Comparison of ENCODE assay signal across 18 cellular contexts in the genomic region with DNA sequence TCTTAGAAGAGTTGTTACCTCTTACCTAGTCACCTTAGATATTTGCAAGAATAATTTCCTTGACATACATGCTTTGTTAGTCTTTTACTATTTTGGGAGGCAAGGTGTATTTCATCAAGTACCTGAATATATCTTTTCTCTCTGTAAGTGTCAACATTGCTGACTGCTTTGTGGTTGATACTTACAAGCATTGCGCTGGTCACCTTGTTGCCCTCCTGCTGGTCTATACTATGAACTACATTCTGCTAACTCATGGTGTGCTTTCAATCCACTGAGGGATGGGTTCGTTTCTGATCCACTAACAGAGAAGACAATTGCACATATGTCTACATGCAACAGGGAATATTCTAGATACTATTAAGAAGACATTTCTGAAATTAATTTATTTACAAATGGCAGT.
A peak's percentile ranks its signal among the peaks of the same experiment; 100 is the strongest.
DNase-seq lines count a peak whose midpoint lies in the region; TF ChIP-seq lines count a peak whose summit lies in the region.
"Had no signal": no experiment of that assay in that cellular context is flagged by ENCODE, and none has a peak within 500 bp of the region (broad histone marks: within the 10 kb centered on the region; RNA-seq: fewer than 3 reads in every experiment).

No MANE protein-coding gene starts in this region.

- H3K27me3 Mint-ChIP-seq in activated CD4-positive, alpha-beta memory T cell treated with anti-CD3 and anti-CD28 coated beads, Interleukin-2, amount 10 ng/mL, durations not matched to agents 7 days and 5 days, result no peaks in the 10 kb centered on the region
- H3K27me3 Mint-ChIP-seq: activated naive CD8-positive, alpha-beta T cell treated with anti-CD3 and anti-CD28 coated beads for 36 hours had no signal

- H3K9me3 Mint-ChIP-seq in activated CD4-positive, alpha-beta memory T cell treated with anti-CD3 and anti-CD28 coated beads, Interleukin-2, amount 10 ng/mL, durations not matched to agents 7 days and 5 days, result peaks cover 4% of the 10 kb centered on the region

- CTCF ChIA-PET in activated CD4-positive, alpha-beta memory T cell treated with anti-CD3 and anti-CD28 coated beads, Interleukin-2, amount 10 ng/mL, durations not matched to agents 7 days and 5 days (lab: Charles Lee), result no interaction called here

- H3K4me1 Mint-ChIP-seq in activated CD4-positive, alpha-beta memory T cell treated with anti-CD3 and anti-CD28 coated beads, Interleukin-2, amount 10 ng/mL, durations not matched to agents 7 days and 5 days, result no peaks in the 10 kb centered on the region
- H3K4me1 Mint-ChIP-seq: activated naive CD8-positive, alpha-beta T cell treated with anti-CD3 and anti-CD28 coated beads for 36 hours; stimulated activated effector memory CD8-positive, alpha-beta T cell treated with anti-CD3 and anti-CD28 coated beads, Interleukin-12 subunit alpha, Interleukin-12 subunit beta, amount 100 ng/mL, for 72 hours had no signal

- no peak overlapping the region for H3K27ac ChIP-seq in C4-2B
- H3K27ac ChIP-seq: body of pancreas, SJCRH30, testis had no signal

- H3K27ac Mint-ChIP-seq in activated CD4-positive, alpha-beta memory T cell treated with anti-CD3 and anti-CD28 coated beads, Interleukin-2, amount 10 ng/mL, durations not matched to agents 7 days and 5 days, result no peak overlapping the region
- H3K27ac Mint-ChIP-seq: activated naive CD8-positive, alpha-beta T cell treated with anti-CD3 and anti-CD28 coated beads for 36 hours; stimulated activated effector memory CD8-positive, alpha-beta T cell treated with anti-CD3 and anti-CD28 coated beads, Interleukin-12 subunit alpha, Interleukin-12 subunit beta, amount 100 ng/mL, for 72 hours had no signal

- DNase-seq in HT-29 (ENCODE audit: low spot score), result peak; percentile 35
- peak; percentile 1 for DNase-seq in RKO (ENCODE audit: low spot score)
- peak; percentile 14 for DNase-seq in iPS DF 4.7 (ENCODE audit: extremely low read depth, low spot score)
- no peak for DNase-seq in NK-92 (lab: John Stamatoyannopoulos, UW; ENCODE audit: unreplicated experiment)
- DNase-seq in activated CD4-positive, alpha-beta memory T cell treated with anti-CD3 and anti-CD28 coated beads, Interleukin-2, amount 10 ng/mL, durations not matched to agents 7 days and 5 days, result no peak
- no peak for DNase-seq in occipital lobe (lab: John Stamatoyannopoulos, UW)
- DNase-seq: activated CD4-positive, CD25-positive, alpha-beta regulatory T cell treated with anti-CD3 and anti-CD28 coated beads, Interleukin-2, amount 50 U/mL, for 72 hours; activated naive CD8-positive, alpha-beta T cell treated with anti-CD3 and anti-CD28 coated beads for 36 hours; AML-193; body of pancreas; cortex of kidney; NCI-H1436; right cardiac atrium; SJCRH30; stimulated activated CD4-positive, alpha-beta T cell treated with anti-CD3 and anti-CD28 coated beads, Interleukin-15, amount 100 ng/mL, for 24 hours; testis had no signal

- TF ChIP-seq CTCF in C4-2B (conservative IDR thresholded peaks at IDR 0.05), result peak; percentile 39

- H3K36me3 Mint-ChIP-seq in activated CD4-positive, alpha-beta memory T cell treated with anti-CD3 and anti-CD28 coated beads, Interleukin-2, amount 10 ng/mL, durations not matched to agents 7 days and 5 days (ENCODE audit: low read depth), result no peaks in the 10 kb centered on the region
- H3K36me3 Mint-ChIP-seq: activated naive CD8-positive, alpha-beta T cell treated with anti-CD3 and anti-CD28 coated beads for 36 hours; stimulated activated effector memory CD8-positive, alpha-beta T cell treated with anti-CD3 and anti-CD28 coated beads, Interleukin-12 subunit alpha, Interleukin-12 subunit beta, amount 100 ng/mL, for 72 hours had no signal

- POLR2A ChIA-PET in activated CD4-positive, alpha-beta memory T cell treated with anti-CD3 and anti-CD28 coated beads, Interleukin-2, amount 10 ng/mL, durations not matched to agents 7 days and 5 days (lab: Charles Lee), result no interaction called here

- H3K4me3 Mint-ChIP-seq in activated CD4-positive, alpha-beta memory T cell treated with anti-CD3 and anti-CD28 coated beads, Interleukin-2, amount 10 ng/mL, durations not matched to agents 7 days and 5 days, result no peak overlapping the region
- H3K4me3 Mint-ChIP-seq: activated naive CD8-positive, alpha-beta T cell treated with anti-CD3 and anti-CD28 coated beads for 36 hours; stimulated activated effector memory CD8-positive, alpha-beta T cell treated with anti-CD3 and anti-CD28 coated beads, Interleukin-12 subunit alpha, Interleukin-12 subunit beta, amount 100 ng/mL, for 72 hours had no signal

Comparison
In these comparisons a context has a peak if more than half of its experiments do, and no peak if none do; other contexts are left out.
1. DNase-seq: peak in HT-29 (single experiment), RKO (single experiment) and iPS DF 4.7 (single experiment); none in NK-92 (single experiment), activated CD4-positive, alpha-beta memory T cell treated with anti-CD3 and anti-CD28 coated beads, Interleukin-2, amount 10 ng/mL, durations not matched to agents 7 days and 5 days (single experiment) and occipital lobe (single experiment).